10 cellular contexts compared by ENCODE assay signal in genomic region chrX:40093586-40093985, GRCh38. TPM values are rescaled to one million over a fixed set of nuclear protein-coding genes. Genes with fewer than 3 reads are reported as not detected.
DNase-seq lines count a peak whose midpoint lies in the region; ATAC-seq, FAIRE-seq and TF ChIP-seq lines count a peak whose summit lies in the region.
"Had no signal": no experiment of that assay in that cellular context is flagged by ENCODE, and none has a peak within 500 bp of the region (broad histone marks: within the 10 kb centered on the region; RNA-seq: fewer than 3 reads in every experiment).

No MANE protein-coding gene starts in this region.

- ATAC-seq in natural killer cell (no peak), GM19395 (IDR thresholded peaks at IDR 0.05; ENCODE audit: unreplicated experiment) (no peak)

- peaks cover 48 to 50% of the 10 kb centered on the region in 2 donors for H3K4me1 Mint-ChIP-seq in natural killer cell

- TF ChIP-seq CTCF in LNCaP clone FGC (IDR thresholded peaks at IDR 0.05; ENCODE audit: control insufficient read depth, extremely low read depth, insufficient read depth), result no peak
- TF ChIP-seq CTCF in colonic mucosa (IDR thresholded peaks at IDR 0.05), result no peak
- TF ChIP-seq CTCF in natural killer cell (IDR thresholded peaks at IDR 0.05), result no peak

- peaks cover 25 to 54% (median 43%) of the 10 kb centered on the region in 11 experiments; a peak in 20 of 22 replicates for H3K9me3 ChIP-seq in BLaER1 treated with 17β-estradiol and CSF1 and Interleukin-3, amounts not matched to agents 10 nM and 100 nM (replicated peaks in 1 of 11)
- no peaks in the 10 kb centered on the region for H3K9me3 ChIP-seq in colonic mucosa

- intact Hi-C loops in colonic mucosa (cut with DNase I) (loop anchor here (5.0 to 10.0 kb wide), 2 partner anchors 59 to 79 kb away; no protein-coding TSS in a partner anchor), natural killer cell (cut with micrococcal nuclease) (no loop called here)

- peaks cover 74 to 84% (median 75%) of the 10 kb centered on the region in 11 experiments for H4K20me1 ChIP-seq in BLaER1 treated with 17β-estradiol and CSF1 and Interleukin-3, amounts not matched to agents 10 nM and 100 nM

- no peak overlapping the region for H3K27ac Mint-ChIP-seq in natural killer cell

- peaks cover 32 to 70% (median 61%) of the 10 kb centered on the region in 10 experiments for H3K4me1 ChIP-seq in BLaER1 treated with 17β-estradiol and CSF1 and Interleukin-3, amounts not matched to agents 10 nM and 100 nM
- H3K4me1 ChIP-seq in colonic mucosa, result peaks cover 5% of the 10 kb centered on the region

- H3K4me3 Mint-ChIP-seq in natural killer cell, result peak overlapping the region; percentile 91

- H3K36me3 Mint-ChIP-seq in natural killer cell, result no peaks in the 10 kb centered on the region

- H3K9me3 Mint-ChIP-seq in natural killer cell, result no peaks in the 10 kb centered on the region

- peaks cover 0 to 7% (median 0%) of the 10 kb centered on the region in 11 experiments; a peak in 3 of 22 replicates for H3K36me3 ChIP-seq in BLaER1 treated with 17β-estradiol and CSF1 and Interleukin-3, amounts not matched to agents 10 nM and 100 nM
- no peaks in the 10 kb centered on the region for H3K36me3 ChIP-seq in colonic mucosa

- H3K27me3 Mint-ChIP-seq in natural killer cell (ENCODE audit: low read depth in 2 of 2), result peaks cover 0 to 30% of the 10 kb centered on the region in 2 donors

- H3K4me3 ChIP-seq in BLaER1 treated with 17β-estradiol and CSF1 and Interleukin-3, amounts not matched to agents 10 nM and 100 nM, result peak overlapping the region; percentile 56 to 78 (median 68); a peak in 17 of 20 replicates
- H3K4me3 ChIP-seq in LNCaP clone FGC (ENCODE audit: low read depth, low read length) (peak overlapping the region; percentile 63), colonic mucosa (peak overlapping the region; percentile 63)

- peak overlapping the region; percentile 83 to 95 (median 92) for H3K4me2 ChIP-seq in BLaER1 treated with 17β-estradiol and CSF1 and Interleukin-3, amounts not matched to agents 10 nM and 100 nM

- H3K27me3 ChIP-seq in BLaER1 treated with 17β-estradiol and CSF1 and Interleukin-3, amounts not matched to agents 10 nM and 100 nM, result peaks cover 32 to 69% (median 53%) of the 10 kb centered on the region in 11 experiments
- peaks cover 53% of the 10 kb centered on the region for H3K27me3 ChIP-seq in colonic mucosa

- DNase-seq in LNCaP clone FGC (ENCODE audit: low read depth), result no peak
- DNase-seq in colonic mucosa, result no peak
- no peak for DNase-seq in natural killer cell
- no peak for DNase-seq in NCI-H774 (lab: John Stamatoyannopoulos, UW)
- DNase-seq in nucleus accumbens (lab: John Stamatoyannopoulos, UW), result no peak
- no peak for DNase-seq in frontal cortex (ENCODE audit: low spot score in 2 of 2)
- DNase-seq: GOT3; stimulated activated CD4-positive, alpha-beta T cell treated with anti-CD3 and anti-CD28 coated beads, Interleukin-2, amount 100 ng/mL, for 48 hours had no signal

- no peak overlapping the region for H3K27ac ChIP-seq in BLaER1 treated with 17β-estradiol and CSF1 and Interleukin-3, amounts not matched to agents 10 nM and 100 nM
- no peak overlapping the region for H3K27ac ChIP-seq in colonic mucosa

- no peak for FAIRE-seq in frontal cortex (lab: Jason Lieb, UNC)

- H3K9ac ChIP-seq in BLaER1 treated with 17β-estradiol and CSF1 and Interleukin-3, amounts not matched to agents 10 nM and 100 nM, result peak overlapping the region in 5 of 11 experiments; percentile 71 to 88 (median 84); a peak in 7 of 22 replicates
- H3K9ac ChIP-seq in colonic mucosa (ENCODE audit: low read depth in 2 of 2, low read length in 2 of 2), result peak overlapping the region in 1 of 2 donors; percentile 61

RNA-seq across cellular contexts. Expression of gene BCOR, which starts 4.2 kb away (rescaled TPM):
- total RNA-seq in colonic mucosa (10 to 100 TPM; 18.3 to 21.3 TPM), natural killer cell (10 to 100 TPM; 20.0 to 35.2 (median 29.2) TPM), frontal cortex (26.5 TPM)
